8 cellular contexts compared by ENCODE assay signal in genomic region chr6:106098383-106099234, GRCh38. TPM values are rescaled to one million over a fixed set of nuclear protein-coding genes. Genes with fewer than 3 reads are reported as not detected.
DNase-seq lines count a peak whose midpoint lies in the region; ATAC-seq, FAIRE-seq and TF ChIP-seq lines count a peak whose summit lies in the region.

No MANE protein-coding gene starts in this region.

- peaks cover 53 to 72% (median 64%) of the 10 kb centered on the region in 3 donors for H3K4me1 Mint-ChIP-seq in IgD-negative memory B cell

- peak; percentile 75 to 80 for DNase-seq in activated CD4-positive, alpha-beta T cell treated with anti-CD3 and anti-CD28 coated beads, Interleukin-2, amount 50 U/mL, for 4 hours
- DNase-seq in endothelial cell of umbilical vein (ENCODE audit: low read depth, low spot score) = peak; percentile 71
- DNase-seq in pancreas = peak in 3 of 6 donors; percentile 33 to 42 (median 37)
- no peak for DNase-seq in uterus
- no peak for DNase-seq in medulla oblongata (ENCODE audit: extremely low spot score)

- ATAC-seq in GM19035 (IDR thresholded peaks at IDR 0.05; ENCODE audit: unreplicated experiment) (peak; percentile 32), pancreas (peak; percentile 71 to 84 (median 78)), HG02981 (IDR thresholded peaks at IDR 0.05; ENCODE audit: unreplicated experiment) (no peak)

- H3K36me3 Mint-ChIP-seq in IgD-negative memory B cell = peaks cover 10% of the 10 kb centered on the region

- no peaks in the 10 kb centered on the region for H3K27me3 Mint-ChIP-seq in IgD-negative memory B cell

- FAIRE-seq in endothelial cell of umbilical vein (lab: Jason Lieb, UNC) (peak; percentile 60), pancreas (lab: Jason Lieb, UNC) (no peak)

- peak overlapping the region; percentile 2 for H3K27ac ChIP-seq in endothelial cell of umbilical vein (ENCODE audit: insufficient read depth, low read depth, low read length)
- peak overlapping the region in 1 of 4 donors; percentile 48 for H3K27ac ChIP-seq in pancreas
- H3K27ac ChIP-seq in uterus = peak overlapping the region; percentile 66 to 78

- H3K36me3 ChIP-seq in endothelial cell of umbilical vein (ENCODE audit: control insufficient read depth in 2 of 2, extremely low read depth in 1 of 2, insufficient read depth in 2 of 2, low read length in 2 of 2) = no peaks in the 10 kb centered on the region
- H3K36me3 ChIP-seq in pancreas = no peaks in the 10 kb centered on the region
- H3K36me3 ChIP-seq in uterus = no peaks in the 10 kb centered on the region

- H3K4me1 ChIP-seq in endothelial cell of umbilical vein (ENCODE audit: control insufficient read depth, extremely low read depth, insufficient read depth, low read length) = peaks cover 17% of the 10 kb centered on the region
- no peaks in the 10 kb centered on the region for H3K4me1 ChIP-seq in pancreas
- H3K4me1 ChIP-seq in uterus = no peaks in the 10 kb centered on the region

- TF ChIP-seq CTCF in endothelial cell of umbilical vein (IDR thresholded peaks at IDR 0.05; ENCODE audit: extremely low read depth in 1 of 2, insufficient read depth in 1 of 2, low read depth in 1 of 2, low read length in 2 of 2) (no peak), pancreas (IDR thresholded peaks at IDR 0.05) (no peak), uterus (IDR thresholded peaks at IDR 0.05) (no peak)

- dilution Hi-C loops in endothelial cell of umbilical vein (cut with MboI; ENCODE audit: extremely low pct_ligation_motif_present, low sequenced_read_pairs) = no loop called here

- H3K79me2 ChIP-seq in endothelial cell of umbilical vein (ENCODE audit: control insufficient read depth, insufficient read depth, low read length) = no peaks in the 10 kb centered on the region

- intact Hi-C loops in endothelial cell of umbilical vein (cut with micrococcal nuclease) (loop anchor here (1.0 kb wide), 2 partner anchors 106 to 667 kb away; no protein-coding TSS in a partner anchor), pancreas (cut with DNase I) (no loop called here), uterus (cut with DNase I; ENCODE audit: low total_unique reads) (no loop called here)

- H3K27me3 ChIP-seq in endothelial cell of umbilical vein (ENCODE audit: control insufficient read depth in 2 of 2, insufficient read depth in 2 of 2, low read length in 2 of 2) = peaks cover 10 to 13% of the 10 kb centered on the region in 2 experiments
- H3K27me3 ChIP-seq in pancreas = no peaks in the 10 kb centered on the region
- no peaks in the 10 kb centered on the region for H3K27me3 ChIP-seq in uterus

- peak overlapping the region; percentile 95 to 99 (median 98) for H3K4me3 Mint-ChIP-seq in IgD-negative memory B cell

- no TSS peak for BruUV-seq in endothelial cell of umbilical vein (replicated peaks; lab: Mats Ljungman, UMichigan)

- CTCF ChIA-PET in endothelial cell of umbilical vein (lab: Charles Lee) = interaction anchor here (0.9 to 1.4 kb wide), 2 partner anchors 9 to 125 kb away, joined by 3 to 5 read pairs; no protein-coding TSS in a partner anchor

- H2AFZ ChIP-seq in endothelial cell of umbilical vein (ENCODE audit: low read depth, low read length) = peak overlapping the region; percentile 60

- H3K9me3 Mint-ChIP-seq in IgD-negative memory B cell = no peaks in the 10 kb centered on the region

- H3K9me1 ChIP-seq in endothelial cell of umbilical vein (replicated peaks; ENCODE audit: control insufficient read depth, extremely low read depth, insufficient read depth, low read length) = no peaks in the 10 kb centered on the region

- H3K4me2 ChIP-seq in endothelial cell of umbilical vein (ENCODE audit: insufficient read depth, low read length) = peak overlapping the region; percentile 71

- no peaks in the 10 kb centered on the region for H3K9me3 ChIP-seq in endothelial cell of umbilical vein (replicated peaks; ENCODE audit: control insufficient read depth, insufficient read depth, low read length)
- H3K9me3 ChIP-seq in pancreas = no peaks in the 10 kb centered on the region
- H3K9me3 ChIP-seq in uterus = no peaks in the 10 kb centered on the region

- peak overlapping the region; percentile 89 to 97 (median 94) for H3K27ac Mint-ChIP-seq in IgD-negative memory B cell

- POLR2A ChIA-PET in endothelial cell of umbilical vein (lab: Charles Lee) = no interaction called here

- WGBS in pancreas, 2 donors = 31 to 32% methylated on average over 19 of the region's 19 CpGs

- peak overlapping the region; percentile 64 for H3K9ac ChIP-seq in endothelial cell of umbilical vein (replicated peaks; ENCODE audit: extremely low read depth, insufficient read depth, low read length)

- no peaks in the 10 kb centered on the region for H4K20me1 ChIP-seq in endothelial cell of umbilical vein (replicated peaks; ENCODE audit: control insufficient read depth, extremely low read depth, insufficient read depth, low read length)

- H3K4me3 ChIP-seq in endothelial cell of umbilical vein (replicated peaks in 1 of 3; ENCODE audit: insufficient read depth in 1 of 3, low read depth in 1 of 3, low read length in 3 of 3) = peak overlapping the region; percentile 35 to 69 (median 63)
- peak overlapping the region in 3 of 4 donors; percentile 6 to 49 (median 33) for H3K4me3 ChIP-seq in pancreas
- H3K4me3 ChIP-seq in uterus = peak overlapping the region; percentile 24 to 41

- TF ChIP-seq POLR2A in endothelial cell of umbilical vein (IDR thresholded peaks at IDR 0.05; ENCODE audit: low read depth, low read length) (peak; percentile 12), uterus (IDR thresholded peaks at IDR 0.05) (no peak)

TF ChIP-seq in endothelial cell of umbilical vein, 7 proteins besides CTCF, POLR2A, EP300 and RAD21:
- TF ChIP-seq MYC (IDR thresholded peaks at IDR 0.05; ENCODE audit: low read depth, low read length) (no peak), JUN (IDR thresholded peaks at IDR 0.05; ENCODE audit: borderline replicate concordance, insufficient read depth, insufficient read length, low read depth) (no peak), GATA2 (IDR thresholded peaks at IDR 0.05; ENCODE audit: insufficient read depth, insufficient read length, low read depth, low read length) (no peak), FOS (IDR thresholded peaks at IDR 0.05; ENCODE audit: borderline replicate concordance, insufficient read depth, low read length) (no peak), POLR2AphosphoS5 (IDR thresholded peaks at IDR 0.05; ENCODE audit: insufficient read depth, low read depth, low read length) (no peak), EZH2 (IDR thresholded peaks at IDR 0.05; ENCODE audit: borderline replicate concordance, low read depth, low read length, severe bottlenecking) (no peak), MAX (IDR thresholded peaks at IDR 0.05; ENCODE audit: insufficient read depth, insufficient read length) (no peak)

RNA-seq across cellular contexts. Expression of gene PRDM1, which starts 12.5 kb away (rescaled TPM):
- polyA plus RNA-seq in IgD-negative memory B cell (11.0 TPM), endothelial cell of umbilical vein (0.25 and 0.36 TPM in 2 replicates), pancreas (under 1 TPM; 0.30 to 0.92 TPM)
- total RNA-seq in endothelial cell of umbilical vein (2.7 and 4.8 TPM in 2 replicates), pancreas (1 to 10 TPM in 4 of 6 donors, under 1 TPM in 2; 0.59 to 5.5 (median 1.3) TPM), uterus (10 to 100 TPM in 2 of 4 donors, 1 to 10 TPM in 2; 1.0 to 20.7 (median 7.0) TPM)
- polyA plus RNA-seq in endothelial cell of umbilical vein (2011; cell fraction: cytosol; rRNA removed) = 0.28 and 0.30 TPM in 2 replicates
- 0.78 and 1.1 TPM in 2 replicates for polyA plus RNA-seq in endothelial cell of umbilical vein (2011; cell fraction: nucleus; rRNA removed)
- polyA plus RNA-seq in endothelial cell of umbilical vein (2012) = 0.42 and 0.86 TPM in 2 replicates
- 0.42 and 1.3 TPM in 2 replicates for polyA minus RNA-seq in endothelial cell of umbilical vein
- polyA minus RNA-seq in endothelial cell of umbilical vein (2011; cell fraction: cytosol; rRNA and poly(A)+ RNA removed) = 1.6 TPM
- 0.91 and 3.1 TPM in 2 replicates for polyA minus RNA-seq in endothelial cell of umbilical vein (2011; cell fraction: nucleus; rRNA and poly(A)+ RNA removed)

Comparison
In these comparisons a context has a peak if more than half of its experiments do, and no peak if none do; other contexts are left out.
1. DNase-seq: peak in activated CD4-positive, alpha-beta T cell treated with anti-CD3 and anti-CD28 coated beads, Interleukin-2, amount 50 U/mL, for 4 hours (2 of 2) and endothelial cell of umbilical vein (single experiment); none in uterus (0 of 2) and medulla oblongata (single experiment).
2. Peak in every context shown above with its lines, with median percentiles within 50 percentile points of each other: H3K4me3 ChIP-seq.